Comparison of ENCODE assay signal across 8 cellular contexts in the genomic region with DNA sequence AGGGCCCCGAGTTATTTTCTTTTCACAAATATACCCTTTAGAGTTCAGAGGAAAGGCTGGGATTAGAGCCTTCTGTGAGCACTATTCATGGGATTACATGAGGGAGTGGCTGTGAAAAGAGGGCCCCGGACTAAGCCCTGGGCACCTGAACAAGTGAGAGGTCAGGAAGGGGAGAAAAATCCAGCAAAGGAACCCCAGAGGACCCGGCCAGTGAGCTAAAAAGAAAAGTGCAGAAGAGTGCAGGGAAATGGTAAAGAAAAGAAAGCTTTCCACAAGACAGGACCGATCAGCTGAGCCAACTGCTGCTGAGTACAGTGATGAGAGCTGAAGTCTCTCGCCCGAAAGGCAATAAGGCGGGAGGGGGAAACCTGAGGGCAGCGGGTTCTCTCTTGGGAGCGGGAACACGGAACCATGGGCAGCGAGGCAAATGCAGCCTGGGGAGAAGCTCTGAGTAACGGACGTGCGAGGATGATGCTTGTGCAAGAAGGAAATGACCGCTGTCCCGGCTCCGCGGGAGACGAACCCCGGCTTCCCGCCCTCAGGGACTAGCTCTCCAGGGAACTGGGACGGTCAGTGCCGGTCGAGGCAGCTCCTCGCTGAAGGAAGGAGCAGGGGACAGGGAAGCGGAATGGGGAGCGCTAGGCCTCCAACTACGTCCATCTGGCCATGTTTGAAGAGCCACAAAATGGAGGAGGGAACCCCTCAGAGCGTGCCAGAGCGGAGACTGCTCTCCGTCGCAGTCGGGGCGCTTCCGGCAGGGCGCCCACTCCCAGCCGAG. TPM values are rescaled to one million over a fixed set of nuclear protein-coding genes. Genes with fewer than 3 reads are reported as not detected.
DNase-seq lines count a peak whose midpoint lies in the region; ATAC-seq and TF ChIP-seq lines count a peak whose summit lies in the region.

No MANE protein-coding gene starts in this region.

- H3K27ac ChIP-seq in body of pancreas (peak overlapping the region; percentile 91 to 96 (median 93)), rectal smooth muscle tissue (ENCODE audit: low read depth, low read length) (peak overlapping the region; percentile 93)

- H3K9ac ChIP-seq in rectal smooth muscle tissue (ENCODE audit: low read length): peak overlapping the region; percentile 53

- no peaks in the 10 kb centered on the region for H3K9me3 ChIP-seq in body of pancreas

- TF ChIP-seq CTCF in body of pancreas (IDR thresholded peaks at IDR 0.05): no peak

- no peaks in the 10 kb centered on the region for H3K36me3 ChIP-seq in body of pancreas (replicated peaks in 1 of 2; ENCODE audit: insufficient read depth in 1 of 2, low read depth in 2 of 2)
- no peaks in the 10 kb centered on the region for H3K36me3 ChIP-seq in rectal smooth muscle tissue (ENCODE audit: control insufficient read depth, insufficient read depth, low read length)

- WGBS in body of pancreas, 2 donors: 1 to 3% methylated on average over 20 to 37 of the region's 37 CpGs

- H3K4me3 ChIP-seq in Jurkat, Clone E6-1 (ENCODE audit: low read length): peak overlapping the region; percentile 73
- peak overlapping the region; percentile 56 to 69 for H3K4me3 ChIP-seq in body of pancreas
- peak overlapping the region; percentile 88 for H3K4me3 ChIP-seq in rectal smooth muscle tissue (ENCODE audit: low read length)

- H3K4me1 ChIP-seq in body of pancreas (peaks cover 68% of the 10 kb centered on the region), rectal smooth muscle tissue (ENCODE audit: control insufficient read depth, insufficient read depth, low read length) (peaks cover 22% of the 10 kb centered on the region)

- ATAC-seq in GM21529 (IDR thresholded peaks at IDR 0.05; ENCODE audit: unreplicated experiment) (peak; percentile 11), SK-N-SH treated with all-trans-retinoic acid at 6 μM for 48 hours (peak; percentile 7), body of pancreas (peak; percentile 15)

- intact Hi-C loops in body of pancreas (cut with DNase I): no loop called here

- H3K27me3 ChIP-seq in body of pancreas: no peaks in the 10 kb centered on the region
- no peaks in the 10 kb centered on the region for H3K27me3 ChIP-seq in rectal smooth muscle tissue (ENCODE audit: control insufficient read depth, insufficient read depth, low read length)

- TF ChIP-seq POLR2A in body of pancreas (IDR thresholded peaks at IDR 0.05): no peak

- DNase-seq in Daoy (ENCODE audit: low read depth) (peak; percentile 81), body of pancreas (peak; percentile 58 to 72 (median 60)), iPS DF 4.7 (ENCODE audit: extremely low read depth, low spot score) (peak; percentile 11), NCI-H2029 treated with DMSO at 0.1 percent for 48 hours (lab: John Stamatoyannopoulos, UW) (no peak)
- no peak for DNase-seq in Jurkat, Clone E6-1 (ENCODE audit: low read depth, low spot score)

TF ChIP-seq in SK-N-SH treated with all-trans-retinoic acid at 6 μM for 48 hours, 23 proteins besides CTCF, POLR2A, EP300 and RAD21:
- TF ChIP-seq ZNF8 (CRISPR knock-in tag; IDR thresholded peaks at IDR 0.05) (no peak), SNAI2 (CRISPR knock-in tag; IDR thresholded peaks at IDR 0.05) (no peak), ZFP3 (CRISPR knock-in tag; IDR thresholded peaks at IDR 0.05) (peak; percentile 27; the same call in 1 of the 2 replicates), ARNTL (CRISPR knock-in tag; IDR thresholded peaks at IDR 0.05; ENCODE audit: borderline replicate concordance, low read depth) (no peak)
- TF ChIP-seq, protein P1, sequence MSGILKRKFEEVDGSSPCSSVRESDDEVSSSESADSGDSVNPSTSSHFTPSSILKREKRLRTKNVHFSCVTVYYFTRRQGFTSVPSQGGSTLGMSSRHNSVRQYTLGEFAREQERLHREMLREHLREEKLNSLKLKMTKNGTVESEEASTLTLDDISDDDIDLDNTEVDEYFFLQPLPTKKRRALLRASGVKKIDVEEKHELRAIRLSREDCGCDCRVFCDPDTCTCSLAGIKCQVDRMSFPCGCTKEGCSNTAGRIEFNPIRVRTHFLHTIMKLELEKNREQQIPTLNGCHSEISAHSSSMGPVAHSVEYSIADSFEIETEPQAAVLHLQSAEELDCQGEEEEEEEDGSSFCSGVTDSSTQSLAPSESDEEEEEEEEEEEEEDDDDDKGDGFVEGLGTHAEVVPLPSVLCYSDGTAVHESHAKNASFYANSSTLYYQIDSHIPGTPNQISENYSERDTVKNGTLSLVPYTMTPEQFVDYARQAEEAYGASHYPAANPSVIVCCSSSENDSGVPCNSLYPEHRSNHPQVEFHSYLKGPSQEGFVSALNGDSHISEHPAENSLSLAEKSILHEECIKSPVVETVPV (CRISPR knock-in tag; IDR thresholded peaks at IDR 0.05): 0 out of 2 replicates have a peak, but pooled peaks have one; percentile 57

RNA-seq across cellular contexts. Expression of gene ALDH3A2, which starts 0.7 kb away (rescaled TPM):
- total RNA-seq in Daoy (2014; rRNA removed; shearing (Covaris generic)): 45.5 and 53.9 TPM in 2 replicates
- polyA plus RNA-seq in Jurkat, Clone E6-1 (2012; ENCODE audit: insufficient read depth, insufficient read length): 37.6 TPM
- total RNA-seq in body of pancreas: 100 to 1,000 TPM; 128 to 131 TPM

Comparison
In these comparisons a context has a peak if more than half of its experiments do, and no peak if none do; other contexts are left out.
1. DNase-seq: peak in Daoy (single experiment), body of pancreas (4 of 4) and iPS DF 4.7 (single experiment); none in Jurkat, Clone E6-1 (single experiment) and NCI-H2029 treated with DMSO at 0.1 percent for 48 hours (single experiment).
2. Peak in every context shown above with its lines, with median percentiles within 50 percentile points of each other: ATAC-seq and H3K4me3 ChIP-seq.